ENCODE assay signal across 20 cellular contexts in genomic region chr1:96087719-96088118, GRCh38.
A peak's percentile ranks its signal among the peaks of the same experiment; 100 is the strongest.
DNase-seq lines count a peak whose midpoint lies in the region; ATAC-seq and TF ChIP-seq lines count a peak whose summit lies in the region.
"Had no signal": no experiment of that assay in that cellular context is flagged by ENCODE, and none has a peak within 500 bp of the region (broad histone marks: within the 10 kb centered on the region; RNA-seq: fewer than 3 reads in every experiment).

No MANE protein-coding gene starts in this region.

- H3K36me3 Mint-ChIP-seq in stimulated activated memory B cell treated with anti-CD40 and anti-IgM and Interleukin-4, amounts not matched to agents 10 μg/mL and 1 μg/mL and 100 μg/mL, for 72 hours: no peaks in the 10 kb centered on the region
- H3K36me3 Mint-ChIP-seq in activated T-helper 2 cell treated with anti-CD3 and anti-CD28 coated beads, Interferon-gamma antibody, Interleukin-2, Interleukin-4, amounts not matched to agents 10 μg/mL and 5 μg/mL and 100 μg/mL, durations not matched to agents 14 hours and 24 hours and 36 hours (ENCODE audit: low read depth): no peaks in the 10 kb centered on the region
- H3K36me3 Mint-ChIP-seq: CD4-positive, CD25-positive, alpha-beta regulatory T cell; CD8-positive, alpha-beta T cell had no signal

- H3K36me3 ChIP-seq in mesendoderm (ENCODE audit: control insufficient read depth, insufficient read depth, low read length) (no peaks in the 10 kb centered on the region), osteoblast (ENCODE audit: insufficient read depth, low read length) (no peaks in the 10 kb centered on the region)
- H3K36me3 ChIP-seq: BLaER1 had no signal

- no peak overlapping the region for H3K56ac ChIP-seq in mesendoderm (ENCODE audit: low read length)

- TF ChIP-seq CTCF in osteoblast (IDR thresholded peaks at IDR 0.05; ENCODE audit: extremely low read depth, low read depth, low read length): no peak

- H3K4me2 ChIP-seq in mesendoderm (ENCODE audit: low read length) (no peak overlapping the region), osteoblast (ENCODE audit: insufficient read depth, low read length) (no peak overlapping the region)
- H3K4me2 ChIP-seq: BLaER1 had no signal

- no peak overlapping the region for H3K9ac ChIP-seq in mesendoderm (ENCODE audit: low read length)
- H3K9ac ChIP-seq: BLaER1, GM23248 had no signal

- WGBS in mesendoderm (ENCODE audit: extremely low coverage, insufficient coverage, low lambda C conversion rate): no CpG with 5 or more reads among the region's 1 CpG

- H3K27ac Mint-ChIP-seq in stimulated activated memory B cell treated with anti-CD40 and anti-IgM and Interleukin-4, amounts not matched to agents 10 μg/mL and 1 μg/mL and 100 μg/mL, for 72 hours: no peak overlapping the region
- no peak overlapping the region for H3K27ac Mint-ChIP-seq in activated T-helper 2 cell treated with anti-CD3 and anti-CD28 coated beads, Interferon-gamma antibody, Interleukin-2, Interleukin-4, amounts not matched to agents 10 μg/mL and 5 μg/mL and 100 μg/mL, durations not matched to agents 14 hours and 24 hours and 36 hours
- H3K27ac Mint-ChIP-seq: B cell; CD4-positive, CD25-positive, alpha-beta regulatory T cell; CD8-positive, alpha-beta T cell had no signal

- H4K8ac ChIP-seq in mesendoderm (ENCODE audit: low read depth, low read length): no peak overlapping the region

- H3K9me3 ChIP-seq in osteoblast (ENCODE audit: low read depth, low read length): no peaks in the 10 kb centered on the region
- H3K9me3 ChIP-seq: BLaER1, Caco-2 had no signal

- H3K79me2 ChIP-seq in mesendoderm (ENCODE audit: control insufficient read depth, insufficient read depth, low read length) (no peaks in the 10 kb centered on the region), osteoblast (ENCODE audit: insufficient read depth, low read length) (no peaks in the 10 kb centered on the region)

- no peak overlapping the region for H2BK15ac ChIP-seq in mesendoderm (replicated peaks; ENCODE audit: low read depth)

- H3K4me3 Mint-ChIP-seq in stimulated activated memory B cell treated with anti-CD40 and anti-IgM and Interleukin-4, amounts not matched to agents 10 μg/mL and 1 μg/mL and 100 μg/mL, for 72 hours: no peak overlapping the region
- no peak overlapping the region for H3K4me3 Mint-ChIP-seq in activated T-helper 2 cell treated with anti-CD3 and anti-CD28 coated beads, Interferon-gamma antibody, Interleukin-2, Interleukin-4, amounts not matched to agents 10 μg/mL and 5 μg/mL and 100 μg/mL, durations not matched to agents 14 hours and 24 hours and 36 hours (ENCODE audit: low read depth)
- H3K4me3 Mint-ChIP-seq: B cell; CD4-positive, CD25-positive, alpha-beta regulatory T cell; CD8-positive, alpha-beta T cell had no signal

- no peak overlapping the region for H2AK5ac ChIP-seq in mesendoderm (ENCODE audit: low read length)

- intact Hi-C loops in activated T-helper 2 cell treated with anti-CD3 and anti-CD28 coated beads, Interferon-gamma antibody, Interleukin-2, Interleukin-4, amounts not matched to agents 10 μg/mL and 5 μg/mL and 100 μg/mL, durations not matched to agents 14 hours and 24 hours and 36 hours (cut with micrococcal nuclease): no loop called here

- H3K18ac ChIP-seq in mesendoderm (ENCODE audit: low read length): no peak overlapping the region

- H3K27me3 ChIP-seq in mesendoderm (ENCODE audit: insufficient read depth, low read length, poor library complexity) (no peaks in the 10 kb centered on the region), osteoblast (ENCODE audit: insufficient read depth, low read length) (no peaks in the 10 kb centered on the region)
- H3K27me3 ChIP-seq: BLaER1 had no signal

- H4K20me1 ChIP-seq in osteoblast (ENCODE audit: insufficient read depth, low read length): no peaks in the 10 kb centered on the region
- H4K20me1 ChIP-seq: BLaER1 had no signal

- H4K5ac ChIP-seq in mesendoderm (ENCODE audit: low read length): no peak overlapping the region

- no peaks in the 10 kb centered on the region for H3K79me1 ChIP-seq in mesendoderm (ENCODE audit: low read length)

- H3K23ac ChIP-seq in mesendoderm (ENCODE audit: low read length): no peak overlapping the region

- no peak overlapping the region for H3K4ac ChIP-seq in mesendoderm (ENCODE audit: low read depth, low read length)

- no peak overlapping the region for H3K27ac ChIP-seq in mesendoderm (ENCODE audit: low read depth, low read length)
- no peak overlapping the region for H3K27ac ChIP-seq in osteoblast (ENCODE audit: low read depth, low read length)
- H3K27ac ChIP-seq: 22Rv1, BLaER1, C4-2B, GM23248 had no signal

- H3K4me3 ChIP-seq in mesendoderm (ENCODE audit: low read length) (no peak overlapping the region), osteoblast (ENCODE audit: insufficient read depth, low read length) (no peak overlapping the region)
- H3K4me3 ChIP-seq: BLaER1, GM23248 had no signal

- H3K4me1 ChIP-seq in mesendoderm (ENCODE audit: control insufficient read depth, low read depth, low read length) (peaks cover 4% of the 10 kb centered on the region), osteoblast (ENCODE audit: insufficient read depth, low read length) (no peaks in the 10 kb centered on the region)
- H3K4me1 ChIP-seq: BLaER1, Caco-2 had no signal

- H2BK120ac ChIP-seq in mesendoderm (ENCODE audit: low read depth, low read length): no peak overlapping the region

- H3K27me3 Mint-ChIP-seq in stimulated activated memory B cell treated with anti-CD40 and anti-IgM and Interleukin-4, amounts not matched to agents 10 μg/mL and 1 μg/mL and 100 μg/mL, for 72 hours: no peaks in the 10 kb centered on the region
- no peaks in the 10 kb centered on the region for H3K27me3 Mint-ChIP-seq in activated T-helper 2 cell treated with anti-CD3 and anti-CD28 coated beads, Interferon-gamma antibody, Interleukin-2, Interleukin-4, amounts not matched to agents 10 μg/mL and 5 μg/mL and 100 μg/mL, durations not matched to agents 14 hours and 24 hours and 36 hours (ENCODE audit: low read depth)
- H3K27me3 Mint-ChIP-seq: B cell; CD4-positive, CD25-positive, alpha-beta regulatory T cell had no signal

- H3K4me1 Mint-ChIP-seq in stimulated activated memory B cell treated with anti-CD40 and anti-IgM and Interleukin-4, amounts not matched to agents 10 μg/mL and 1 μg/mL and 100 μg/mL, for 72 hours: no peaks in the 10 kb centered on the region
- no peaks in the 10 kb centered on the region for H3K4me1 Mint-ChIP-seq in activated T-helper 2 cell treated with anti-CD3 and anti-CD28 coated beads, Interferon-gamma antibody, Interleukin-2, Interleukin-4, amounts not matched to agents 10 μg/mL and 5 μg/mL and 100 μg/mL, durations not matched to agents 14 hours and 24 hours and 36 hours (ENCODE audit: low read depth)
- H3K4me1 Mint-ChIP-seq: B cell; CD4-positive, CD25-positive, alpha-beta regulatory T cell had no signal

- no peak overlapping the region for H2AFZ ChIP-seq in osteoblast (ENCODE audit: low read length)
- H2AFZ ChIP-seq: GM23248 had no signal

- peak; percentile 8 for ATAC-seq in stimulated activated memory B cell treated with anti-CD40 and anti-IgM and Interleukin-4, amounts not matched to agents 10 μg/mL and 1 μg/mL and 100 μg/mL, for 72 hours
- ATAC-seq: CD8-positive, alpha-beta T cell had no signal

- H3K9me3 Mint-ChIP-seq in stimulated activated memory B cell treated with anti-CD40 and anti-IgM and Interleukin-4, amounts not matched to agents 10 μg/mL and 1 μg/mL and 100 μg/mL, for 72 hours: peaks cover 2% of the 10 kb centered on the region
- no peaks in the 10 kb centered on the region for H3K9me3 Mint-ChIP-seq in activated T-helper 2 cell treated with anti-CD3 and anti-CD28 coated beads, Interferon-gamma antibody, Interleukin-2, Interleukin-4, amounts not matched to agents 10 μg/mL and 5 μg/mL and 100 μg/mL, durations not matched to agents 14 hours and 24 hours and 36 hours

- peak; percentile 8 for DNase-seq in NCI-H748 (lab: John Stamatoyannopoulos, UW; ENCODE audit: unreplicated experiment)
- no peak for DNase-seq in NCI-H748 treated with DMSO at 0.1 percent for 48 hours (lab: John Stamatoyannopoulos, UW)
- DNase-seq in NCI-H69 (lab: John Stamatoyannopoulos, UW): peak; percentile 47
- DNase-seq in mesendoderm: peak; percentile 79
- DNase-seq in iPS-NIHi11 (ENCODE audit: low spot score): no peak
- DNase-seq in activated T-helper 2 cell treated with anti-CD3 and anti-CD28 coated beads, Interferon-gamma antibody, Interleukin-2, Interleukin-4, amounts not matched to agents 10 μg/mL and 5 μg/mL and 100 μg/mL, durations not matched to agents 14 hours and 24 hours and 36 hours (ENCODE audit: low spot score): no peak
- DNase-seq in osteoblast (ENCODE audit: insufficient read length, low spot score, missing footprints): no peak
- DNase-seq: Caco-2; CD4-positive, CD25-positive, alpha-beta regulatory T cell; CD8-positive, alpha-beta T cell; DMS153; DND-41; GM23248; H7; HCEC 1CT had no signal

- no peak overlapping the region for H2BK5ac ChIP-seq in mesendoderm (ENCODE audit: low read length)

Comparison
In these comparisons a context has a peak if more than half of its experiments do, and no peak if none do; other contexts are left out.
1. DNase-seq: peak in NCI-H748 (single experiment), NCI-H69 (single experiment) and mesendoderm (single experiment); none in NCI-H748 treated with DMSO at 0.1 percent for 48 hours (single experiment), iPS-NIHi11 (single experiment), activated T-helper 2 cell treated with anti-CD3 and anti-CD28 coated beads, Interferon-gamma antibody, Interleukin-2, Interleukin-4, amounts not matched to agents 10 μg/mL and 5 μg/mL and 100 μg/mL, durations not matched to agents 14 hours and 24 hours and 36 hours (single experiment) and osteoblast (single experiment).